ENCODE assay signal across 13 cellular contexts in the genomic region with DNA sequence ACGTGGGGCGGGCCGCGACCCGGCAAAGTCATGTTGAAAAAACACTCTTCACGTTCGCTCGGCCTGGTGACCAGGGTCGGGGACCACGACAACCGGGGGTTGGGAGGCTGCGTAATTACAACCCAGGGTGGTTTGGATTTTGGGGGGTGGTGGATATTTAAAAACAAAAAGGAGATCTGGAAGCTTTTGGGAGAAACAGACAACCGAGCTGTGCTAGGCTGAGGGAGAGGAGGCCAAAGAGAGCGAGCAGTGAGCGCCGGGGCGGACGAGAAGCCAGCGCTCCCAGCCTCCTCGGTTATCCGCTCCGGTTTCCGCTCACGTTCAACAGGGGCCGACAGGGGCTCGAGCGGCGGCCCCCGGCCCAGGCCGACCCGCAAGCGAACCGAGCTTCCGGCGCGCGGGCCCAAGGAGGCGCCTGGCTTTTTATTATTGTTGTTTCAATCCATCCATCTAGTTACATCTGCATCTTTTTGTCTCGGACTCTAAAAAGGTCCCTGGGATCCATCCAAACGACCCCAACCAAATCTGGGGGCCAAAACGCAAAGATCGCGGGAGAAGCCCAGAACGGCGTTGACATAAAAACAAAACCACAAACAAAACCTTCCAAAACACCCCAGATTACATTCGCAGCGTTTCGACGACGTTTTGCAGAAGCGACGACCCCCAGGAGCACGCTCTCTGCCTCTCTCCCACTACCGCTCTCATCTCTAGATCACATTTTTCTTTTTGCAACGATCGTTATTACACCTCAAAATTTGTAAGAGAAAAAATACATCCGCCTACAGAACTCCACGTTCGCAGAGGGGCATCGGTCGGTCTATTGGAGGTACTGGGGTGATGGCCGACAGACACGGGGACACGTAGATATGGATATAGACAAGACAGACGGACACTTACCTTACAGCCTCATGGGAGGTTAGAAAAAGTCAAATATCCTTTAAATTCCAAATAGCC. TPM values are rescaled to one million over a fixed set of nuclear protein-coding genes. Genes with fewer than 3 reads are reported as not detected.
DNase-seq lines count a peak whose midpoint lies in the region; ATAC-seq and TF ChIP-seq lines count a peak whose summit lies in the region.
"Had no signal": no experiment of that assay in that cellular context is flagged by ENCODE, and none has a peak within 500 bp of the region (broad histone marks: within the 10 kb centered on the region; RNA-seq: fewer than 3 reads in every experiment).

No MANE protein-coding gene starts in this region.

- H3K9me3 Mint-ChIP-seq in activated naive CD4-positive, alpha-beta T cell treated with anti-CD3 and anti-CD28 coated beads for 36 hours: peaks cover 1% of the 10 kb centered on the region
- H3K9me3 Mint-ChIP-seq in activated T-helper 2 cell treated with anti-CD3 and anti-CD28 coated beads, Interferon-gamma antibody, Interleukin-2, Interleukin-4, amounts not matched to agents 10 μg/mL and 5 μg/mL and 100 μg/mL, durations not matched to agents 14 hours and 24 hours and 36 hours: peaks cover 5% of the 10 kb centered on the region
- H3K9me3 Mint-ChIP-seq in stimulated activated memory B cell treated with anti-CD40 and anti-IgM and Interleukin-4, amounts not matched to agents 10 μg/mL and 1 μg/mL and 100 μg/mL, for 72 hours: peaks cover 4% of the 10 kb centered on the region

- no peak overlapping the region for H3K27ac Mint-ChIP-seq in activated naive CD4-positive, alpha-beta T cell treated with anti-CD3 and anti-CD28 coated beads for 36 hours
- peak overlapping the region; percentile 9 for H3K27ac Mint-ChIP-seq in activated T-helper 2 cell treated with anti-CD3 and anti-CD28 coated beads, Interferon-gamma antibody, Interleukin-2, Interleukin-4, amounts not matched to agents 10 μg/mL and 5 μg/mL and 100 μg/mL, durations not matched to agents 14 hours and 24 hours and 36 hours
- H3K27ac Mint-ChIP-seq in stimulated activated memory B cell treated with anti-CD40 and anti-IgM and Interleukin-4, amounts not matched to agents 10 μg/mL and 1 μg/mL and 100 μg/mL, for 72 hours: no peak overlapping the region

- no peak overlapping the region for H2AFZ ChIP-seq in OCI-LY7 (ENCODE audit: low read length)

- no peaks in the 10 kb centered on the region for H3K9me3 ChIP-seq in OCI-LY7 (ENCODE audit: low read length)
- H3K9me3 ChIP-seq: colonic mucosa, pancreas had no signal

- H3K4me2 ChIP-seq in OCI-LY7 (ENCODE audit: low read length): no peak overlapping the region

- H3K4me1 ChIP-seq in OCI-LY7 (ENCODE audit: insufficient read depth, low read length, poor library complexity, severe bottlenecking): no peaks in the 10 kb centered on the region
- H3K4me1 ChIP-seq: colonic mucosa, pancreas had no signal

- peaks cover 61% of the 10 kb centered on the region for H3K27me3 ChIP-seq in layer of hippocampus (ENCODE audit: control insufficient read depth, insufficient read depth, low read length)

- POLR2A ChIA-PET in OCI-LY7 (lab: Charles Lee): no interaction called here

- no TSS peak for BruUV-seq in OCI-LY7 (replicated peaks; lab: Mats Ljungman, UMichigan)

- peaks cover 30% of the 10 kb centered on the region for H3K4me1 Mint-ChIP-seq in activated naive CD4-positive, alpha-beta T cell treated with anti-CD3 and anti-CD28 coated beads for 36 hours (ENCODE audit: low read depth)
- peaks cover 8% of the 10 kb centered on the region for H3K4me1 Mint-ChIP-seq in activated T-helper 2 cell treated with anti-CD3 and anti-CD28 coated beads, Interferon-gamma antibody, Interleukin-2, Interleukin-4, amounts not matched to agents 10 μg/mL and 5 μg/mL and 100 μg/mL, durations not matched to agents 14 hours and 24 hours and 36 hours (ENCODE audit: low read depth)
- H3K4me1 Mint-ChIP-seq in stimulated activated memory B cell treated with anti-CD40 and anti-IgM and Interleukin-4, amounts not matched to agents 10 μg/mL and 1 μg/mL and 100 μg/mL, for 72 hours: peaks cover 22% of the 10 kb centered on the region

- H3K36me3 Mint-ChIP-seq in activated naive CD4-positive, alpha-beta T cell treated with anti-CD3 and anti-CD28 coated beads for 36 hours (ENCODE audit: low read depth): peaks cover 3% of the 10 kb centered on the region
- H3K36me3 Mint-ChIP-seq in activated T-helper 2 cell treated with anti-CD3 and anti-CD28 coated beads, Interferon-gamma antibody, Interleukin-2, Interleukin-4, amounts not matched to agents 10 μg/mL and 5 μg/mL and 100 μg/mL, durations not matched to agents 14 hours and 24 hours and 36 hours (ENCODE audit: low read depth): peaks cover 5% of the 10 kb centered on the region
- no peaks in the 10 kb centered on the region for H3K36me3 Mint-ChIP-seq in stimulated activated memory B cell treated with anti-CD40 and anti-IgM and Interleukin-4, amounts not matched to agents 10 μg/mL and 1 μg/mL and 100 μg/mL, for 72 hours

- ATAC-seq in stimulated activated memory B cell treated with anti-CD40 and anti-IgM and Interleukin-4, amounts not matched to agents 10 μg/mL and 1 μg/mL and 100 μg/mL, for 72 hours: no peak
- ATAC-seq in GM18520 (IDR thresholded peaks at IDR 0.05; ENCODE audit: unreplicated experiment): no peak
- ATAC-seq: left lobe of liver, SK-N-SH treated with all-trans-retinoic acid at 6 μM for 48 hours had no signal

- H3K27me3 Mint-ChIP-seq in activated naive CD4-positive, alpha-beta T cell treated with anti-CD3 and anti-CD28 coated beads for 36 hours (ENCODE audit: low read depth): peaks cover 75% of the 10 kb centered on the region
- H3K27me3 Mint-ChIP-seq in activated T-helper 2 cell treated with anti-CD3 and anti-CD28 coated beads, Interferon-gamma antibody, Interleukin-2, Interleukin-4, amounts not matched to agents 10 μg/mL and 5 μg/mL and 100 μg/mL, durations not matched to agents 14 hours and 24 hours and 36 hours (ENCODE audit: low read depth): peaks cover 81% of the 10 kb centered on the region
- H3K27me3 Mint-ChIP-seq in stimulated activated memory B cell treated with anti-CD40 and anti-IgM and Interleukin-4, amounts not matched to agents 10 μg/mL and 1 μg/mL and 100 μg/mL, for 72 hours: peaks cover 91% of the 10 kb centered on the region

- no peaks in the 10 kb centered on the region for H4K20me1 ChIP-seq in OCI-LY7 (ENCODE audit: insufficient read depth, low read length)

- H3K4me3 Mint-ChIP-seq in activated naive CD4-positive, alpha-beta T cell treated with anti-CD3 and anti-CD28 coated beads for 36 hours: peak overlapping the region; percentile 16
- no peak overlapping the region for H3K4me3 Mint-ChIP-seq in activated T-helper 2 cell treated with anti-CD3 and anti-CD28 coated beads, Interferon-gamma antibody, Interleukin-2, Interleukin-4, amounts not matched to agents 10 μg/mL and 5 μg/mL and 100 μg/mL, durations not matched to agents 14 hours and 24 hours and 36 hours (ENCODE audit: low read depth)
- H3K4me3 Mint-ChIP-seq in stimulated activated memory B cell treated with anti-CD40 and anti-IgM and Interleukin-4, amounts not matched to agents 10 μg/mL and 1 μg/mL and 100 μg/mL, for 72 hours: peak overlapping the region; percentile 50

- H3K36me3 ChIP-seq in OCI-LY7 (ENCODE audit: insufficient read depth, low read length): no peaks in the 10 kb centered on the region
- H3K36me3 ChIP-seq: colonic mucosa, pancreas had no signal

- intact Hi-C loops in activated naive CD4-positive, alpha-beta T cell treated with anti-CD3 and anti-CD28 coated beads for 36 hours (cut with micrococcal nuclease): loop anchor here (2.0 to 10.0 kb wide), 2 partner anchors 13 to 255 kb away; no protein-coding TSS in a partner anchor
- intact Hi-C loops in activated T-helper 2 cell treated with anti-CD3 and anti-CD28 coated beads, Interferon-gamma antibody, Interleukin-2, Interleukin-4, amounts not matched to agents 10 μg/mL and 5 μg/mL and 100 μg/mL, durations not matched to agents 14 hours and 24 hours and 36 hours (cut with micrococcal nuclease): loop anchor here (5.0 kb wide), 1 partner anchor 258 kb away; no protein-coding TSS in a partner anchor
- intact Hi-C loops in OCI-LY7 (cut with micrococcal nuclease; ENCODE audit: unreplicated experiment): no loop called here

- no peak for DNase-seq in activated naive CD4-positive, alpha-beta T cell treated with anti-CD3 and anti-CD28 coated beads for 36 hours
- DNase-seq in activated naive CD4-positive, alpha-beta T cell treated with anti-CD3 and anti-CD28 coated beads, Interleukin-2, amount 50 U/mL, for 16 hours: no peak
- no peak for DNase-seq in activated T-helper 2 cell treated with anti-CD3 and anti-CD28 coated beads, Interferon-gamma antibody, Interleukin-2, Interleukin-4, amounts not matched to agents 10 μg/mL and 5 μg/mL and 100 μg/mL, durations not matched to agents 14 hours and 24 hours and 36 hours (ENCODE audit: low spot score)
- no peak for DNase-seq in OCI-LY7 (ENCODE audit: low spot score)
- no peak for DNase-seq in T1000 (lab: John Stamatoyannopoulos, UW)
- DNase-seq: colonic mucosa, DMS 273 treated with DMSO at 0.1 percent for 48 hours, pancreas had no signal

- H3K9me2 ChIP-seq in OCI-LY7 (ENCODE audit: insufficient read depth, low read length): no peaks in the 10 kb centered on the region

- CTCF ChIA-PET in activated naive CD4-positive, alpha-beta T cell treated with anti-CD3 and anti-CD28 coated beads for 36 hours (lab: Charles Lee): no interaction called here
- CTCF ChIA-PET in OCI-LY7 (lab: Charles Lee; ENCODE audit: unreplicated experiment): no interaction called here

- no peak for TF ChIP-seq CTCF in OCI-LY7 (conservative IDR thresholded peaks at IDR 0.05; ENCODE audit: low read length)

- peak overlapping the region; percentile 18 for H3K27ac ChIP-seq in layer of hippocampus (ENCODE audit: low read depth, low read length)
- H3K27ac ChIP-seq in OCI-LY7 (ENCODE audit: low read depth, low read length, poor library complexity, severe bottlenecking): no peak overlapping the region
- H3K27ac ChIP-seq: colonic mucosa, pancreas had no signal

- no peak overlapping the region for H3K4me3 ChIP-seq in OCI-LY7 (ENCODE audit: low read depth, low read length, poor library complexity, severe bottlenecking)
- H3K4me3 ChIP-seq: colonic mucosa had no signal

- H3K79me2 ChIP-seq in OCI-LY7 (ENCODE audit: insufficient read depth, low read depth, low read length): no peaks in the 10 kb centered on the region

RNA-seq across cellular contexts. Expression of gene OTX2, which starts 0.7 kb away (rescaled TPM):
- not detected for total RNA-seq in activated naive CD4-positive, alpha-beta T cell treated with anti-CD3 and anti-CD28 coated beads for 36 hours
- not detected in 2 replicates for total RNA-seq in activated T-helper 2 cell treated with anti-CD3 and anti-CD28 coated beads, Interferon-gamma antibody, Interleukin-2, Interleukin-4, amounts not matched to agents 10 μg/mL and 5 μg/mL and 100 μg/mL, durations not matched to agents 14 hours and 24 hours and 36 hours
- not detected in 2 replicates for total RNA-seq in OCI-LY7 (2014; rRNA removed; shearing (Covaris generic))
- not detected in 2 replicates for total RNA-seq in OCI-LY7 (2022)
- total RNA-seq: colonic mucosa, left lobe of liver, pancreas had no signal
